In genomic region chr5:113035096-113035495, GRCh38 we compare ENCODE assay signal across 1 cellular context.
TF ChIP-seq lines count a peak whose summit lies in the region.

No MANE protein-coding gene starts in this region.

TF ChIP-seq in SK-N-SH, 30 proteins besides CTCF, POLR2A, EP300 and RAD21:
- TF ChIP-seq TCF12 (IDR thresholded peaks at IDR 0.05), result no peak
- no peak for TF ChIP-seq FOXM1 (IDR thresholded peaks at IDR 0.05; ENCODE audit: low read depth)
- TF ChIP-seq TAF1 (IDR thresholded peaks at IDR 0.05; ENCODE audit: borderline replicate concordance, low read depth, low read length), result no peak
- TF ChIP-seq ELF1 (IDR thresholded peaks at IDR 0.05), result no peak
- TF ChIP-seq PBX3 (IDR thresholded peaks at IDR 0.05), result no peak
- no peak for TF ChIP-seq POLR2AphosphoS5 (IDR thresholded peaks at IDR 0.05; ENCODE audit: low read depth, low read length)
- TF ChIP-seq MAX (IDR thresholded peaks at IDR 0.05; ENCODE audit: low read depth), result no peak
- no peak for TF ChIP-seq USF2 (IDR thresholded peaks at IDR 0.05; ENCODE audit: borderline replicate concordance, low read depth, low read length)
- no peak for TF ChIP-seq FOXJ3 (CRISPR knock-in tag; IDR thresholded peaks at IDR 0.05)
- no peak for TF ChIP-seq RCOR1 (IDR thresholded peaks at IDR 0.05; ENCODE audit: low read length)
- TF ChIP-seq REST (IDR thresholded peaks at IDR 0.05; ENCODE audit: low read depth, low read length), result no peak
- no peak for TF ChIP-seq SMC3 (IDR thresholded peaks at IDR 0.05; ENCODE audit: low read depth, low read length)
- no peak for TF ChIP-seq NFIC (IDR thresholded peaks at IDR 0.05; ENCODE audit: borderline replicate concordance)
- TF ChIP-seq MXI1 (IDR thresholded peaks at IDR 0.05; ENCODE audit: low read depth, low read length), result no peak
- TF ChIP-seq YY1 (IDR thresholded peaks at IDR 0.05; ENCODE audit: low read depth), result no peak
